1 cellular context compared by ENCODE assay signal in genomic region chr7:129768614-129769399, GRCh38.
TF ChIP-seq lines count a peak whose summit lies in the region.

No MANE protein-coding gene starts in this region.

TF ChIP-seq in K562, 482 proteins besides CTCF, POLR2A, EP300 and RAD21 (continued from another document and continues in another):
- no peak for TF ChIP-seq CUX1 (CRISPR knock-in tag; IDR thresholded peaks at IDR 0.05)
- TF ChIP-seq ZNF436 (CRISPR knock-in tag; IDR thresholded peaks at IDR 0.05): no peak
- TF ChIP-seq, protein P1, sequence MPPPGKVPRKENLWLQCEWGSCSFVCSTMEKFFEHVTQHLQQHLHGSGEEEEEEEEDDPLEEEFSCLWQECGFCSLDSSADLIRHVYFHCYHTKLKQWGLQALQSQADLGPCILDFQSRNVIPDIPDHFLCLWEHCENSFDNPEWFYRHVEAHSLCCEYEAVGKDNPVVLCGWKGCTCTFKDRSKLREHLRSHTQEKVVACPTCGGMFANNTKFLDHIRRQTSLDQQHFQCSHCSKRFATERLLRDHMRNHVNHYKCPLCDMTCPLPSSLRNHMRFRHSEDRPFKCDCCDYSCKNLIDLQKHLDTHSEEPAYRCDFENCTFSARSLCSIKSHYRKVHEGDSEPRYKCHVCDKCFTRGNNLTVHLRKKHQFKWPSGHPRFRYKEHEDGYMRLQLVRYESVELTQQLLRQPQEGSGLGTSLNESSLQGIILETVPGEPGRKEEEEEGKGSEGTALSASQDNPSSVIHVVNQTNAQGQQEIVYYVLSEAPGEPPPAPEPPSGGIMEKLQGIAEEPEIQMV (tag; conservative IDR thresholded peaks at IDR 0.05; ENCODE audit: low read depth): no peak
- no peak for TF ChIP-seq RBM14 (IDR thresholded peaks at IDR 0.05; ENCODE audit: borderline replicate concordance, insufficient read depth, low read depth, low read length)
- TF ChIP-seq CREM (IDR thresholded peaks at IDR 0.05; ENCODE audit: low read depth): 0 out of 2 replicates have a peak, but pooled peaks have one; percentile 36
- peak; percentile 69; the same call in 1 of the 2 replicates for TF ChIP-seq STAT5A (IDR thresholded peaks at IDR 0.05; ENCODE audit: borderline replicate concordance, low read length)
- TF ChIP-seq, protein P2, sequence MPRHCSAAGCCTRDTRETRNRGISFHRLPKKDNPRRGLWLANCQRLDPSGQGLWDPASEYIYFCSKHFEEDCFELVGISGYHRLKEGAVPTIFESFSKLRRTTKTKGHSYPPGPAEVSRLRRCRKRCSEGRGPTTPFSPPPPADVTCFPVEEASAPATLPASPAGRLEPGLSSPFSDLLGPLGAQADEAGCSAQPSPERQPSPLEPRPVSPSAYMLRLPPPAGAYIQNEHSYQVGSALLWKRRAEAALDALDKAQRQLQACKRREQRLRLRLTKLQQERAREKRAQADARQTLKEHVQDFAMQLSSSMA (CRISPR knock-in tag; IDR thresholded peaks at IDR 0.05): no peak
- peak; percentile 43 for TF ChIP-seq SMARCE1 (IDR thresholded peaks at IDR 0.05)
- TF ChIP-seq HDAC2 (IDR thresholded peaks at IDR 0.05): no peak; the same call in 1 of the 2 replicates
- no peak for TF ChIP-seq MCM3 (IDR thresholded peaks at IDR 0.05)
- TF ChIP-seq BHLHE40 (IDR thresholded peaks at IDR 0.05; ENCODE audit: low read length): peak; percentile 64; the same call in 1 of the 2 replicates
- TF ChIP-seq ZNF592 (IDR thresholded peaks at IDR 0.05): peak; percentile 52
- peak; percentile 97 for TF ChIP-seq NCOR1 (IDR thresholded peaks at IDR 0.05)
- no peak for TF ChIP-seq SMARCA5 (IDR thresholded peaks at IDR 0.05)
- no peak for TF ChIP-seq ZBTB26 (CRISPR knock-in tag; IDR thresholded peaks at IDR 0.05)
- no peak for TF ChIP-seq ZNF146 (CRISPR knock-in tag; IDR thresholded peaks at IDR 0.05; ENCODE audit: unreplicated experiment)
- peak; percentile 28; the same call in 1 of the 2 replicates for TF ChIP-seq MITF (IDR thresholded peaks at IDR 0.05)
- peak; percentile 87; the same call in 1 of the 2 replicates for TF ChIP-seq RNF2 (IDR thresholded peaks at IDR 0.05)
- TF ChIP-seq ZBTB34 (CRISPR knock-in tag; IDR thresholded peaks at IDR 0.05): no peak
- peak; percentile 12; the same call in 1 of the 2 replicates for TF ChIP-seq ZNF589 (CRISPR knock-in tag; IDR thresholded peaks at IDR 0.05; ENCODE audit: low read depth)
- TF ChIP-seq RBM17 (IDR thresholded peaks at IDR 0.05; ENCODE audit: borderline replicate concordance, low read depth, low read length): no peak
- TF ChIP-seq PCBP2 (IDR thresholded peaks at IDR 0.05; ENCODE audit: low read depth, low read length, poor library complexity, severe bottlenecking): no peak
- peak; percentile 77 to 82 for TF ChIP-seq TRIM24 (IDR thresholded peaks at IDR 0.05)
- no peak for TF ChIP-seq ADNP (tag; IDR thresholded peaks at IDR 0.05)
- no peak for TF ChIP-seq MECOM (CRISPR knock-in tag; IDR thresholded peaks at IDR 0.05)
- peak; percentile 22 for TF ChIP-seq E2F8 (IDR thresholded peaks at IDR 0.05; ENCODE audit: low read depth, partially characterized antibody)
- no peak for TF ChIP-seq SIX5 (IDR thresholded peaks at IDR 0.05; ENCODE audit: borderline replicate concordance in 1 of 2, insufficient read depth in 1 of 2, low read depth in 1 of 2, low read length in 2 of 2)
- TF ChIP-seq SAP30 (IDR thresholded peaks at IDR 0.05; ENCODE audit: borderline replicate concordance, insufficient read depth, low read depth, low read length, poor library complexity, severe bottlenecking): peak; percentile 50
- TF ChIP-seq SP2 (IDR thresholded peaks at IDR 0.05; ENCODE audit: extremely low read depth, low read depth, low read length, poor library complexity, severe bottlenecking): no peak
- TF ChIP-seq SNIP1 (IDR thresholded peaks at IDR 0.05; ENCODE audit: low read depth): no peak
- TF ChIP-seq, protein P3, sequence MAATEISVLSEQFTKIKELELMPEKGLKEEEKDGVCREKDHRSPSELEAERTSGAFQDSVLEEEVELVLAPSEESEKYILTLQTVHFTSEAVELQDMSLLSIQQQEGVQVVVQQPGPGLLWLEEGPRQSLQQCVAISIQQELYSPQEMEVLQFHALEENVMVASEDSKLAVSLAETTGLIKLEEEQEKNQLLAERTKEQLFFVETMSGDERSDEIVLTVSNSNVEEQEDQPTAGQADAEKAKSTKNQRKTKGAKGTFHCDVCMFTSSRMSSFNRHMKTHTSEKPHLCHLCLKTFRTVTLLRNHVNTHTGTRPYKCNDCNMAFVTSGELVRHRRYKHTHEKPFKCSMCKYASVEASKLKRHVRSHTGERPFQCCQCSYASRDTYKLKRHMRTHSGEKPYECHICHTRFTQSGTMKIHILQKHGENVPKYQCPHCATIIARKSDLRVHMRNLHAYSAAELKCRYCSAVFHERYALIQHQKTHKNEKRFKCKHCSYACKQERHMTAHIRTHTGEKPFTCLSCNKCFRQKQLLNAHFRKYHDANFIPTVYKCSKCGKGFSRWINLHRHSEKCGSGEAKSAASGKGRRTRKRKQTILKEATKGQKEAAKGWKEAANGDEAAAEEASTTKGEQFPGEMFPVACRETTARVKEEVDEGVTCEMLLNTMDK (IDR thresholded peaks at IDR 0.05; ENCODE audit: borderline replicate concordance, insufficient read depth, low read depth, low read length, poor library complexity, severe bottlenecking): no peak
- TF ChIP-seq ZNF584 (CRISPR knock-in tag; IDR thresholded peaks at IDR 0.05; ENCODE audit: low read depth): peak; percentile 51; the same call in 1 of the 2 replicates
